ENCODE assay signal across 32 cellular contexts in the genomic region with DNA sequence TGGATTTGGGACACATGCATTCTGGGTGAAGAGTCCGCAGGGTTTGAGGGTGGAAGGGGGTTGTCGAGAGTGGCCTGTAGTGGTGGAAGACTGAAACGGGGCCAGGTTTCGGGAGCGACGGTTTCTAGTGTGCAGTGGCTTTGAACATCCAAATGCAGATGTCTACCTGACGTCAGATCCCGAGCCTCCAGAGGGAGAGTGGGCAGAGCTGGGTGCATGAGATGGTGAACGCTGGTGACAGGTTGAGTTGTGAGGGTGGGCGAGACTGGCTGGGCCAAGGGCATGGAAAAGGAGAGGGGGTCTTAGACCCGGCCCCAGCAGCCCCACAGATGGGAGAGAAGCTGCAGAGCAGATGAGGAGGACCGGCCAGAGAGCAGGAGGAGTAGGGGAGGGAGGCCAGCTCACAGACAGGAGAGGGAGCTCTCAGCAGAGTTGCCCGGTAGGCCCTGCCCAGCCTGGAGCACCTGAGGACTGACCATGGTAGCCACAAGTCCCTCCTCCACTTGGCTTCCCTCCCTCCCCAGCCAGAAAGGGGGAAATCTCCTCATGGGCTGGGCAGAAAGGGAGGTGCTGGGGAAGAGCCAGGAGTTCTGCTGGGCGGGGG. TPM values are rescaled to one million over a fixed set of nuclear protein-coding genes. Genes with fewer than 3 reads are reported as not detected.
"Had no signal": no experiment of that assay in that cellular context is flagged by ENCODE, and none has a peak within 500 bp of the region (broad histone marks: within the 10 kb centered on the region; RNA-seq: fewer than 3 reads in every experiment).

No MANE protein-coding gene starts in this region.

- H3K27ac Mint-ChIP-seq: activated CD4-positive, alpha-beta memory T cell treated with anti-CD3 and anti-CD28 coated beads, Interleukin-2, amount 10 ng/mL, durations not matched to agents 7 days and 5 days; activated CD4-positive, alpha-beta T cell treated with anti-CD3 and anti-CD28 coated beads, Interleukin-2, amount 10 ng/mL, durations not matched to agents 7 days and 5 days; activated T-cell treated with anti-CD3 and anti-CD28 coated beads, Interleukin-2, amount 50 U/mL, for 24 hours; effector memory CD8-positive, alpha-beta T cell; immature natural killer cell; natural killer cell treated with Interleukin-12 subunit alpha and Interleukin-12 subunit beta and Interleukin-15 and Interleukin-18, amount 100 ng/mL, for 72 hours; stimulated activated effector memory CD8-positive, alpha-beta T cell treated with anti-CD3 and anti-CD28 coated beads, Interleukin-12 subunit alpha, Interleukin-12 subunit beta, amount 100 ng/mL, for 72 hours; stimulated activated naive CD8-positive, alpha-beta T cell treated with anti-CD3 and anti-CD28 coated beads, Interleukin-15, Interleukin-2, amounts not matched to agents 100 ng/mL and 50 ng/mL, for 24 hours; T-helper 2 cell treated with Interferon-gamma antibody and Interleukin-4, amounts not matched to agents 5 μg/mL and 100 μg/mL, for 36 hours had no signal

- H3K4me3 Mint-ChIP-seq: activated CD4-positive, alpha-beta memory T cell treated with anti-CD3 and anti-CD28 coated beads, Interleukin-2, amount 10 ng/mL, durations not matched to agents 7 days and 5 days; activated CD4-positive, alpha-beta T cell treated with anti-CD3 and anti-CD28 coated beads, Interleukin-2, amount 10 ng/mL, durations not matched to agents 7 days and 5 days; activated T-cell treated with anti-CD3 and anti-CD28 coated beads, Interleukin-2, amount 50 U/mL, for 24 hours; effector memory CD8-positive, alpha-beta T cell; immature natural killer cell; natural killer cell treated with Interleukin-12 subunit alpha and Interleukin-12 subunit beta and Interleukin-15 and Interleukin-18, amount 100 ng/mL, for 72 hours; stimulated activated effector memory CD8-positive, alpha-beta T cell treated with anti-CD3 and anti-CD28 coated beads, Interleukin-12 subunit alpha, Interleukin-12 subunit beta, amount 100 ng/mL, for 72 hours; stimulated activated naive CD8-positive, alpha-beta T cell treated with anti-CD3 and anti-CD28 coated beads, Interleukin-15, Interleukin-2, amounts not matched to agents 100 ng/mL and 50 ng/mL, for 24 hours; T-cell; T-helper 2 cell treated with Interferon-gamma antibody and Interleukin-4, amounts not matched to agents 5 μg/mL and 100 μg/mL, for 36 hours had no signal

- H3K4me1 ChIP-seq: uterus had no signal

- H3K36me3 Mint-ChIP-seq: immature natural killer cell; natural killer cell treated with Interleukin-12 subunit alpha and Interleukin-12 subunit beta and Interleukin-15 and Interleukin-18, amount 100 ng/mL, for 72 hours; stimulated activated effector memory CD8-positive, alpha-beta T cell treated with anti-CD3 and anti-CD28 coated beads, Interleukin-12 subunit alpha, Interleukin-12 subunit beta, amount 100 ng/mL, for 72 hours; T-cell had no signal

- H3K36me3 ChIP-seq: neutrophil, thoracic aorta, uterus had no signal

- H3K27ac ChIP-seq: neutrophil, skin epidermis, thoracic aorta, uterus, VCaP had no signal

- DNase-seq: activated CD4-positive, alpha-beta memory T cell treated with anti-CD3 and anti-CD28 coated beads, Interleukin-2, amount 10 ng/mL, durations not matched to agents 7 days and 5 days; activated CD4-positive, alpha-beta T cell treated with anti-CD3 and anti-CD28 coated beads, Interleukin-2, amount 10 ng/mL, durations not matched to agents 7 days and 5 days; activated CD8-positive, alpha-beta memory T cell treated with anti-CD3 and anti-CD28 coated beads, Interleukin-2, amount 50 U/mL, for 48 hours; activated gamma-delta T cell treated with Interleukin-2 at 50 U/mL for 16 hours; activated naive CD4-positive, alpha-beta T cell treated with anti-CD3 and anti-CD28 coated beads, Interleukin-2, amount 50 U/mL, for 16 hours; activated T-cell treated with anti-CD3 and anti-CD28 coated beads, Interleukin-2, amount 50 U/mL, for 24 hours; amniotic stem cell; cortex of kidney; effector memory CD8-positive, alpha-beta T cell; foreskin fibroblast; hippocampal formation; immature natural killer cell; kidney glomerular epithelial cell; mucosa of descending colon; stimulated activated CD4-positive, alpha-beta T cell treated with anti-CD3 and anti-CD28 coated beads, Interleukin-12 subunit alpha, Interleukin-12 subunit beta, amount 100 ng/mL, for 4 hours; stimulated activated CD4-positive, alpha-beta T cell treated with anti-CD3 and anti-CD28 coated beads, Interleukin-4, amount 100 ng/mL, for 1 hour; T-cell; uterus had no signal

- ATAC-seq: activated CD4-positive, CD25-positive, alpha-beta regulatory T cell treated with anti-CD3 and anti-CD28 coated beads, Interleukin-2, amount 50 U/mL, for 24 hours; effector memory CD8-positive, alpha-beta T cell; esophagus mucosa; mucosa of descending colon; T-cell had no signal

- H3K9me3 Mint-ChIP-seq: activated CD4-positive, alpha-beta memory T cell treated with anti-CD3 and anti-CD28 coated beads, Interleukin-2, amount 10 ng/mL, durations not matched to agents 7 days and 5 days; activated CD4-positive, alpha-beta T cell treated with anti-CD3 and anti-CD28 coated beads, Interleukin-2, amount 10 ng/mL, durations not matched to agents 7 days and 5 days; activated T-cell treated with anti-CD3 and anti-CD28 coated beads, Interleukin-2, amount 50 U/mL, for 24 hours; effector memory CD8-positive, alpha-beta T cell; immature natural killer cell; natural killer cell treated with Interleukin-12 subunit alpha and Interleukin-12 subunit beta and Interleukin-15 and Interleukin-18, amount 100 ng/mL, for 72 hours; stimulated activated effector memory CD8-positive, alpha-beta T cell treated with anti-CD3 and anti-CD28 coated beads, Interleukin-12 subunit alpha, Interleukin-12 subunit beta, amount 100 ng/mL, for 72 hours; stimulated activated naive CD8-positive, alpha-beta T cell treated with anti-CD3 and anti-CD28 coated beads, Interleukin-15, Interleukin-2, amounts not matched to agents 100 ng/mL and 50 ng/mL, for 24 hours; T-cell; T-helper 2 cell treated with Interferon-gamma antibody and Interleukin-4, amounts not matched to agents 5 μg/mL and 100 μg/mL, for 36 hours had no signal

- H3K9me3 ChIP-seq: mucosa of descending colon, neutrophil, thoracic aorta, uterus had no signal

- H3K4me1 Mint-ChIP-seq: activated CD4-positive, alpha-beta memory T cell treated with anti-CD3 and anti-CD28 coated beads, Interleukin-2, amount 10 ng/mL, durations not matched to agents 7 days and 5 days; activated CD4-positive, alpha-beta T cell treated with anti-CD3 and anti-CD28 coated beads, Interleukin-2, amount 10 ng/mL, durations not matched to agents 7 days and 5 days; immature natural killer cell; stimulated activated effector memory CD8-positive, alpha-beta T cell treated with anti-CD3 and anti-CD28 coated beads, Interleukin-12 subunit alpha, Interleukin-12 subunit beta, amount 100 ng/mL, for 72 hours; T-cell had no signal

- H3K27me3 ChIP-seq: uterus had no signal

- H3K4me3 ChIP-seq: mucosa of descending colon, skin epidermis, thoracic aorta, uterus had no signal

RNA-seq across cellular contexts. Expression of a gene that starts 14.2 kb away (rescaled TPM):
- total RNA-seq: activated CD4-positive, alpha-beta memory T cell treated with anti-CD3 and anti-CD28 coated beads, Interleukin-2, amount 10 ng/mL, durations not matched to agents 7 days and 5 days; activated CD4-positive, alpha-beta T cell treated with anti-CD3 and anti-CD28 coated beads, Interleukin-2, amount 10 ng/mL, durations not matched to agents 7 days and 5 days; esophagus mucosa; lung microvascular endothelial cell; mesenteric fat pad; mucosa of descending colon; natural killer cell treated with Interleukin-12 subunit alpha and Interleukin-12 subunit beta and Interleukin-15 and Interleukin-18, amount 100 ng/mL, for 72 hours; posterior vena cava; subcutaneous adipose tissue; T-cell; thoracic aorta had no signal
- polyA plus RNA-seq: immature natural killer cell had no signal
